1 cellular context compared by ENCODE assay signal in the genomic region with DNA sequence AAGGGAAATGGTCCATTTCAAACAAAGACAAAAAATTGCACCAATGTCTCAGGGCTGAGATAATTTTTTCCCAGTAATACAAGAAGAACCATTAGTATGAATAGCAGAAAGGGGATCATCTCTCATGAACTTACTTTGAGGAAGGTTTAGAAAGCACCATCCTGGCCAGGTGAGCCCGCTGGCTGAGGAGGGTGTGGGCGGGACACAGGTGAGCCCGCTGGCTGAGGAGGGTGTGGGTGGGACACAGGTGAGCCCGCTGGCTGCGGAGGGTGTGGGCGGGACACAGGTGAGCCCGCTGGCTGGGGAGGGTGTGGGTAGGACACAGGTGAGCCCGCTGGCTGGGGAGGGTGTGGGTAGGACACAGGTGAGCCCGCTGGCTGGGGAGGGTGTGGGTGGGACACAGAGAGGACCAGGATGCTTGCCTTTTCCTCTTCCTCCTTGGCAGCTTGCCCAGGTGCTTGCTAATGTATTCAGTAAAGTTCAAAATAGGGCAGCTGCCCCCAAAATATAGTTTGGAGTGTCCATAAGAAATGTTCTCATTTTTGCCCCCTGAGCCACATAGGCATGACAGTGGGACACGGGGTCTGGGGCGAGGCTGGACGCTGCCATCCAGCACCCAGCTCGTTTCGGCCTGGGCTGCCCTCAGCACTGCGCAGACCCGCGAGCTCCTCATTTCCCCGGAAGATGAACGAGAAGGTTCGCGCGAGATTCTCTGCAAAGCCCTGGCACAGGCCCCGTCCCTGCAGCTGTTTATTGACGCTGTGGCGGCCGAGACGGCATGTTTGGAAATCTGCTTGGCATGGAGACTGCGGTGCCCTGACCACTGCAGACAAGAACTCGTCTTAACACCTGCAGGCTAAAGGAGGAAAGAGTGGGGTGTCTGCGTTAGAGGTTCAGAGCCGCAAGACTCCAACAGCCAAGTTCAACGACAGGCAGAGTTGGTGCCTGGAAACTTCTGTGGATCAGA.
TF ChIP-seq lines count a peak whose summit lies in the region.

No MANE protein-coding gene starts in this region.

TF ChIP-seq in HepG2, 621 proteins besides CTCF, POLR2A, EP300 and RAD21 (continued from another document):
- TF ChIP-seq NCOA2 (CRISPR knock-in tag; IDR thresholded peaks at IDR 0.05) (no peak), REPIN1 (CRISPR knock-in tag; IDR thresholded peaks at IDR 0.05; ENCODE audit: borderline replicate concordance, low read depth) (no peak)
- TF ChIP-seq, protein P1, sequence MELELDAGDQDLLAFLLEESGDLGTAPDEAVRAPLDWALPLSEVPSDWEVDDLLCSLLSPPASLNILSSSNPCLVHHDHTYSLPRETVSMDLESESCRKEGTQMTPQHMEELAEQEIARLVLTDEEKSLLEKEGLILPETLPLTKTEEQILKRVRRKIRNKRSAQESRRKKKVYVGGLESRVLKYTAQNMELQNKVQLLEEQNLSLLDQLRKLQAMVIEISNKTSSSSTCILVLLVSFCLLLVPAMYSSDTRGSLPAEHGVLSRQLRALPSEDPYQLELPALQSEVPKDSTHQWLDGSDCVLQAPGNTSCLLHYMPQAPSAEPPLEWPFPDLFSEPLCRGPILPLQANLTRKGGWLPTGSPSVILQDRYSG (CRISPR knock-in tag; IDR thresholded peaks at IDR 0.05) = no peak
